In genomic region chr6:105231771-105232170, GRCh38 we compare ENCODE assay signal across 8 cellular contexts. TPM values are rescaled to one million over a fixed set of nuclear protein-coding genes. Genes with fewer than 3 reads are reported as not detected.
"Had no signal": no experiment of that assay in that cellular context is flagged by ENCODE, and none has a peak within 500 bp of the region (broad histone marks: within the 10 kb centered on the region; RNA-seq: fewer than 3 reads in every experiment).

No MANE protein-coding gene starts in this region.

RNA-seq across cellular contexts. Expression of gene POPDC3, which starts 52.0 kb away (rescaled TPM):
- total RNA-seq: naive thymus-derived CD8-positive, alpha-beta T cell; natural killer cell; natural killer cell treated with Interleukin-12 subunit alpha and Interleukin-12 subunit beta and Interleukin-15 and Interleukin-18, amount 100 ng/mL, for 72 hours; occipital lobe; posterior vena cava; right lobe of liver; spleen had no signal
- polyA plus RNA-seq: naive thymus-derived CD8-positive, alpha-beta T cell; neural cell had no signal
